9 cellular contexts compared by ENCODE assay signal in the genomic region with DNA sequence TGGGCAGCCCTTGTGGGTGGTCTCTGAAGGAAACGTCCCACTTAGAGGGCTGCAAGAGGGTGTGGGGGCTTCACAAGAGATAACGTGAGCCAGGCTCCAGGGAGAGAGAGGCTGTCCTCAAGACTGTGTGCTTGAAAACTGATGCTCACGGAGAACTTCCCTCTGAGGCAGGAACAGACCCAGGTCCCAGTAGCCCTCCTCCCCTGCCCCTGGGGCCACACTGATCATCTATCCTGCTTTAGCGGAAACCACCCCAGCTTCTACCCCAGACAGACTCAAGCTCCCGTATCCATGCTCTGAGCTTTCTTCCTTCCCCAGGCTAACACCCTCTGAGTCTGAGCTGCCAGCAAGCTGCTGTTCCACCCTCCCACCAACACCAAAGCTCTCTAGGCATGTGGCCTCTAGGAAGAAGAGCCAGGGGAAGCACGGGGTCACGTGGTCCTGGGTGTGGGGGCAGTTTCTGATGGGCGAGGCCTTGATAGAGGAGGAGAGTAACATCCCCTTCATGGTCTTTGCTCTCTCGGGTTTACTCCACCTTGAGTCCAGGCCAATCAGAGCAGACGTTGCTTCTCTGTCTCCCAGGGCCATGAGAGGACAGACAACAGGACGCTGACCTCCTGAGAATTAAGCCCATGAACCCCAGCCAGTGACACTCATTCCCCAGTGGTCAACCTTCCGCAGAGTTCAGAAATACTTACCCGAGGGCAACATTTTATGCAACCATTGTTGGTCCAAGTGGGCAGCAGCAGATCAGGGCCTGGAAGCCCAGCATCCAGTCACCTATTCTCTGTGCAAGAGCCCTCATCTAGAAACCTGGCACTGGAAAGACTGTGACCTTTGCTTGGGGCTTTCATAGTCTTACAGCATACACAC. TPM values are rescaled to one million over a fixed set of nuclear protein-coding genes. Genes with fewer than 3 reads are reported as not detected.
DNase-seq lines count a peak whose midpoint lies in the region; ATAC-seq and TF ChIP-seq lines count a peak whose summit lies in the region.
"Had no signal": no experiment of that assay in that cellular context is flagged by ENCODE, and none has a peak within 500 bp of the region (broad histone marks: within the 10 kb centered on the region; RNA-seq: fewer than 3 reads in every experiment).

No MANE protein-coding gene starts in this region.

- H3K9me3 Mint-ChIP-seq in activated T-cell treated with anti-CD3 and anti-CD28 coated beads, Interleukin-2, amount 50 U/mL, for 24 hours = no peaks in the 10 kb centered on the region

- H3K4me1 Mint-ChIP-seq in activated T-cell treated with anti-CD3 and anti-CD28 coated beads, Interleukin-2, amount 50 U/mL, for 24 hours (ENCODE audit: low read depth) = peaks cover 28% of the 10 kb centered on the region

- H3K27ac Mint-ChIP-seq in activated T-cell treated with anti-CD3 and anti-CD28 coated beads, Interleukin-2, amount 50 U/mL, for 24 hours = peak overlapping the region; percentile 97

- DNase-seq in AG04449 (ENCODE audit: low read depth, low spot score) = no peak
- peak; percentile 60 for DNase-seq in NCI-H510A (lab: John Stamatoyannopoulos, UW)
- DNase-seq in activated T-cell treated with anti-CD3 and anti-CD28 coated beads, Interleukin-2, amount 50 U/mL, for 24 hours = peak; percentile 76
- peak; percentile 25 for DNase-seq in pons (ENCODE audit: low spot score)
- DNase-seq in activated gamma-delta T cell (lab: John Stamatoyannopoulos, UW) = no peak

- POLR2A ChIA-PET in AG04449 (lab: Yijun Ruan, JAX) = interaction anchor here (0.9 to 3.6 kb wide), 9 partner anchors 8 to 65 kb away, joined by 3 to 44 read pairs (median 13); a partner anchor contains a TSS

- 25 to 72% methylated on average over 4 to 5 of the region's 13 CpGs for WGBS in gastroesophageal sphincter (ENCODE audit: low coverage in 1 of 2), 2 donors

- TF ChIP-seq CTCF in AG04449 (IDR thresholded peaks at IDR 0.05; ENCODE audit: insufficient read depth, low read length, missing control alignments) (no peak), gastroesophageal sphincter (IDR thresholded peaks at IDR 0.05) (no peak)

- peak in 1 of 2 donors; percentile 21 for TF ChIP-seq POLR2A in gastroesophageal sphincter (IDR thresholded peaks at IDR 0.05)

- H3K36me3 ChIP-seq in gastroesophageal sphincter = peaks cover 0 to 29% of the 10 kb centered on the region in 2 donors

- no peaks in the 10 kb centered on the region for H3K27me3 ChIP-seq in gastroesophageal sphincter

- no peaks in the 10 kb centered on the region for H3K9me3 ChIP-seq in gastroesophageal sphincter

- CTCF ChIA-PET in AG04449 (lab: Yijun Ruan, JAX) = interaction anchor here (0.8 to 12.8 kb wide), 11 partner anchors 9 to 213 kb away, joined by 3 to 536 read pairs (median 4); a partner anchor contains a TSS

- no peak for TF ChIP-seq EP300 in gastroesophageal sphincter (IDR thresholded peaks at IDR 0.05)

- no peaks in the 10 kb centered on the region for H3K27me3 Mint-ChIP-seq in activated T-cell treated with anti-CD3 and anti-CD28 coated beads, Interleukin-2, amount 50 U/mL, for 24 hours

- H3K4me3 Mint-ChIP-seq in activated T-cell treated with anti-CD3 and anti-CD28 coated beads, Interleukin-2, amount 50 U/mL, for 24 hours = peak overlapping the region; percentile 95

- peak overlapping the region in 3 of 4 donors; percentile 93 to 97 (median 95) for H3K27ac ChIP-seq in gastroesophageal sphincter

- peak; percentile 61 for ATAC-seq in GM18508 (IDR thresholded peaks at IDR 0.05; ENCODE audit: insufficient read depth, unreplicated experiment)
- ATAC-seq in HG02884 (IDR thresholded peaks at IDR 0.05; ENCODE audit: unreplicated experiment) = peak; percentile 74
- no peak for ATAC-seq in gastroesophageal sphincter

- H3K36me3 Mint-ChIP-seq in activated T-cell treated with anti-CD3 and anti-CD28 coated beads, Interleukin-2, amount 50 U/mL, for 24 hours (ENCODE audit: low read depth) = peaks cover 55% of the 10 kb centered on the region

- H3K4me3 ChIP-seq in AG04449 (ENCODE audit: low read depth, low read length) (peak overlapping the region; percentile 87), gastroesophageal sphincter (peak overlapping the region; percentile 59 to 94)

- H3K4me1 ChIP-seq in gastroesophageal sphincter = peaks cover 0 to 31% (median 8%) of the 10 kb centered on the region in 3 donors

RNA-seq across cellular contexts. Expression of a gene that starts 1.3 kb away (rescaled TPM):
- total RNA-seq in gastroesophageal sphincter = 10 to 100 TPM in 3 of 4 donors, 1 to 10 TPM in 1; 9.2 to 14.9 (median 11.6) TPM

RNA-seq across cellular contexts. Expression of a gene that starts 19.1 kb away (rescaled TPM):
- 10 to 100 TPM; 58.0 to 81.6 (median 71.6) TPM for total RNA-seq in gastroesophageal sphincter

RNA-seq across cellular contexts. Expression of a gene that starts 19.3 kb away (rescaled TPM):
- total RNA-seq in gastroesophageal sphincter = 10 to 100 TPM in 1 of 4 donors, 1 to 10 TPM in 1, under 1 TPM in 1, not detected in 1; 0.81 to 10.4 (median 5.0) TPM

RNA-seq across cellular contexts. Expression of a gene that starts 24.1 kb away (rescaled TPM):
- total RNA-seq in gastroesophageal sphincter = 1 to 10 TPM in 1 of 4 donors, not detected in 3; 1.5 TPM
- total RNA-seq: M059J had no signal

RNA-seq across cellular contexts. Expression of a gene that starts 35.0 kb away (rescaled TPM):
- total RNA-seq in gastroesophageal sphincter = under 1 TPM in 2 of 4 donors, not detected in 2; 0.27 to 0.67 TPM

Comparison
In these comparisons a context has a peak if more than half of its experiments do, and no peak if none do; other contexts are left out.
1. DNase-seq: peak in NCI-H510A (single experiment), activated T-cell treated with anti-CD3 and anti-CD28 coated beads, Interleukin-2, amount 50 U/mL, for 24 hours (single experiment) and pons (single experiment); none in AG04449 (single experiment) and activated gamma-delta T cell (single experiment).